8 cellular contexts compared by ENCODE assay signal in the genomic region with DNA sequence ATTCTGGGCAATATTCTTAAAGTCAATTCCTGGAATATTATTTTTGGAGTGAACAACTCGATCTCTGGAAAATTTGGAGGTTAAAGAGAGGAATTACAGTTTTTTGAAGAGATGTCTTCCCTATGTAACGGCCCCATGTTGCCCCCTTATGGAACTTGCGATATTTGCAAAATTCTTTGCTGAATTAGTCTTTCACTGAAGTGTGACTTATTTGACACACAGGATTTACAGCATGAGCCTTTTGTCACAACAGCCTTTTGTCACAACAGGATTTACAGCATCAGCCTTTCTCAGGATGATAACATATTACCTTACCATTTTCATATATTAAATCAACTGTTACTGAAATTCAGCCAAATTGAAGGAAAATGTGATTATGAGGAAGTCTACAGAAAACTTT. TPM values are rescaled to one million over a fixed set of nuclear protein-coding genes. Genes with fewer than 3 reads are reported as not detected.
DNase-seq lines count a peak whose midpoint lies in the region; ATAC-seq and TF ChIP-seq lines count a peak whose summit lies in the region.

No MANE protein-coding gene starts in this region.

- H3K36me3 ChIP-seq in adrenal gland (replicated peaks in 1 of 2), result no peaks in the 10 kb centered on the region
- no peaks in the 10 kb centered on the region for H3K36me3 ChIP-seq in transverse colon
- H3K36me3 ChIP-seq in aorta (ENCODE audit: control insufficient read depth in 1 of 2, insufficient read depth in 2 of 2, low read length in 1 of 2), result no peaks in the 10 kb centered on the region

- H3K4me1 ChIP-seq in adrenal gland (replicated peaks in 1 of 2) (peaks cover 0 to 10% of the 10 kb centered on the region in 2 donors), transverse colon (peaks cover 0 to 14% (median 0%) of the 10 kb centered on the region in 4 donors), aorta (ENCODE audit: control insufficient read depth in 1 of 2, insufficient read depth in 2 of 2, low read length in 2 of 2) (peaks cover 0 to 2% of the 10 kb centered on the region in 2 donors)

- TF ChIP-seq CTCF in adrenal gland (IDR thresholded peaks at IDR 0.05) (peak in 5 of 6 experiments; percentile 42 to 64 (median 61)), transverse colon (IDR thresholded peaks at IDR 0.05) (peak in 4 of 5 experiments; percentile 20 to 28 (median 23))

- DNase-seq in activated T-cell treated with anti-CD3 and anti-CD28 coated beads for 1 hour (ENCODE audit: low read depth) (peak; percentile 19), NCI-H526 (lab: John Stamatoyannopoulos, UW) (peak; percentile 30 to 79), adrenal gland (peak in 5 of 7 donors; percentile 15 to 38 (median 27)), iris pigment epithelial cell (ENCODE audit: low read depth) (peak; percentile 43), transverse colon (no peak), aorta (no peak)
- DNase-seq in activated T-cell treated with anti-CD3 and anti-CD28 coated beads, Interleukin-2, amount 50 U/mL, for 48 hours, result no peak

- H3K4me3 ChIP-seq in adrenal gland (no peak overlapping the region), transverse colon (no peak overlapping the region), aorta (ENCODE audit: low read length in 2 of 2) (no peak overlapping the region)

- TF ChIP-seq POLR2A in adrenal gland (IDR thresholded peaks at IDR 0.05), result no peak
- no peak for TF ChIP-seq POLR2A in transverse colon (IDR thresholded peaks at IDR 0.05)

- H3K27me3 ChIP-seq in adrenal gland, result no peaks in the 10 kb centered on the region
- no peaks in the 10 kb centered on the region for H3K27me3 ChIP-seq in transverse colon
- H3K27me3 ChIP-seq in aorta (ENCODE audit: control insufficient read depth in 1 of 2, insufficient read depth in 2 of 2, low read length in 1 of 2), result no peaks in the 10 kb centered on the region

- 4 to 12% (median 11%) methylated on average over 3 of the region's 3 CpGs for WGBS in adrenal gland, 4 donors
- WGBS in transverse colon (ENCODE audit: low coverage in 1 of 2), 2 donors, result 7 to 17% methylated on average over 2 to 3 of the region's 3 CpGs
- 2 to 4% methylated on average over 3 of the region's 3 CpGs for WGBS in aorta, 2 donors

- intact Hi-C loops in adrenal gland (cut with DNase I), result no loop called here
- intact Hi-C loops in transverse colon (cut with DNase I; ENCODE audit: low total_unique reads), result no loop called here
- intact Hi-C loops in aorta (cut with DNase I), result loop anchor here in 1 of 2 donors (5.0 kb wide), 1 partner anchor 137 kb away; no protein-coding TSS in a partner anchor

- H3K9me3 ChIP-seq in adrenal gland (replicated peaks in 1 of 3) (no peaks in the 10 kb centered on the region), transverse colon (no peaks in the 10 kb centered on the region), aorta (ENCODE audit: control insufficient read depth, low read length) (no peaks in the 10 kb centered on the region)

- ATAC-seq in HG02678 (IDR thresholded peaks at IDR 0.05; ENCODE audit: unreplicated experiment) (peak; percentile 39), aorta (ENCODE audit: low FRiP score) (no peak)

- no peak for TF ChIP-seq EP300 in transverse colon (IDR thresholded peaks at IDR 0.05; ENCODE audit: low read depth)

- H3K27ac ChIP-seq in adrenal gland (no peak overlapping the region), transverse colon (no peak overlapping the region), aorta (ENCODE audit: low read depth in 1 of 2, low read length in 2 of 2) (no peak overlapping the region)

- in situ Hi-C loops in transverse colon (cut with MboI; ENCODE audit: low pct_ligation_motif_present in 1 of 4, low pct_unique_long_range_greater_than_20kb in 1 of 4, low sequenced_read_pairs in 3 of 4), result loop anchor here in 2 of 4 donors (25.0 kb wide), 1 partner anchor 697 kb away; no protein-coding TSS in a partner anchor

RNA-seq across cellular contexts. Expression of a gene that starts 37.8 kb away (rescaled TPM):
- under 1 TPM in 4 of 8 donors, not detected in 4; 0.14 to 0.97 (median 0.48) TPM for total RNA-seq in adrenal gland
- under 1 TPM in 2 of 3 donors, not detected in 1; 0.13 TPM for polyA plus RNA-seq in adrenal gland
- under 1 TPM in 2 of 4 donors, not detected in 2; 0.41 to 0.48 TPM for total RNA-seq in transverse colon
- under 1 TPM; 0.16 to 0.39 TPM for total RNA-seq in aorta
- polyA plus RNA-seq in aorta, result under 1 TPM in 1 of 2 donors, not detected in 1; 0.18 TPM

Comparison
In these comparisons a context has a peak if more than half of its experiments do, and no peak if none do; other contexts are left out.
1. DNase-seq: peak in activated T-cell treated with anti-CD3 and anti-CD28 coated beads for 1 hour (single experiment), NCI-H526 (2 of 2), adrenal gland (5 of 7) and iris pigment epithelial cell (single experiment); none in activated T-cell treated with anti-CD3 and anti-CD28 coated beads, Interleukin-2, amount 50 U/mL, for 48 hours (0 of 2), transverse colon (single experiment) and aorta (0 of 2).